In the genomic region with DNA sequence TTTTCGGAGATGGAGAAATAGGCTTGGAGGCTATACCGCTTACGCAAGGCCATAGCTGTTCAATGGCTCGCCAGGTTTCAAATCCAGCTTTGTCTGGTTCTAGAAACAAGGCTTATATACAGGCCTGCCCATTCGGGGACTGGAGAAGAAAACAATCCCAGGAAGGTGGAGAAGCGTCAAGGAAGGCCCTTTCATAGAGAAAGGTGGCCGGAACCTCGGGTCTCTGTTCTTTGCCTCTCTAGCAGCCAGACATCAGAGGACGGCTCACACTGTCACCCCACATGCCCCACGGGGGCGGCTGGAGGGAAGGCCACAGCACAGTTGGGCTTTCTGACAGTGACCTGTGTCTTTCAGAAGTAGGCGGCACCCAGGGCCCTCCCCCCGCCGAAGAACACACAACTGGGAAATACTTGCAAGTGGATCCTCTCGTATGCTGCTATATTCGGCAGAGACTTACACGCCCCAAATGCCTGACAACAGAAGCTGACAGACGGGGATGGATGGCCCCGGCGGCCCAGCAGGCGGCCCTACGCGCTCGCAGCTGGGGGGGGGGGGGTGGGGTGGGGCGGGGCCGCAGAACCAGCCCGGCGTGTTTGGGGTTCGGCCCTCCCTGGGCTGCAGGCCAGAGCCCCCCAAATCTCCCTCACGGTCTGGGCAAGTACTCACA, we compare ENCODE assay signal across 1 cellular context.
TF ChIP-seq lines count a peak whose summit lies in the region.

No MANE protein-coding gene starts in this region.

TF ChIP-seq in K562, 482 proteins besides CTCF, POLR2A, EP300 and RAD21 (continued from another document and continues in another):
- TF ChIP-seq, protein P1, sequence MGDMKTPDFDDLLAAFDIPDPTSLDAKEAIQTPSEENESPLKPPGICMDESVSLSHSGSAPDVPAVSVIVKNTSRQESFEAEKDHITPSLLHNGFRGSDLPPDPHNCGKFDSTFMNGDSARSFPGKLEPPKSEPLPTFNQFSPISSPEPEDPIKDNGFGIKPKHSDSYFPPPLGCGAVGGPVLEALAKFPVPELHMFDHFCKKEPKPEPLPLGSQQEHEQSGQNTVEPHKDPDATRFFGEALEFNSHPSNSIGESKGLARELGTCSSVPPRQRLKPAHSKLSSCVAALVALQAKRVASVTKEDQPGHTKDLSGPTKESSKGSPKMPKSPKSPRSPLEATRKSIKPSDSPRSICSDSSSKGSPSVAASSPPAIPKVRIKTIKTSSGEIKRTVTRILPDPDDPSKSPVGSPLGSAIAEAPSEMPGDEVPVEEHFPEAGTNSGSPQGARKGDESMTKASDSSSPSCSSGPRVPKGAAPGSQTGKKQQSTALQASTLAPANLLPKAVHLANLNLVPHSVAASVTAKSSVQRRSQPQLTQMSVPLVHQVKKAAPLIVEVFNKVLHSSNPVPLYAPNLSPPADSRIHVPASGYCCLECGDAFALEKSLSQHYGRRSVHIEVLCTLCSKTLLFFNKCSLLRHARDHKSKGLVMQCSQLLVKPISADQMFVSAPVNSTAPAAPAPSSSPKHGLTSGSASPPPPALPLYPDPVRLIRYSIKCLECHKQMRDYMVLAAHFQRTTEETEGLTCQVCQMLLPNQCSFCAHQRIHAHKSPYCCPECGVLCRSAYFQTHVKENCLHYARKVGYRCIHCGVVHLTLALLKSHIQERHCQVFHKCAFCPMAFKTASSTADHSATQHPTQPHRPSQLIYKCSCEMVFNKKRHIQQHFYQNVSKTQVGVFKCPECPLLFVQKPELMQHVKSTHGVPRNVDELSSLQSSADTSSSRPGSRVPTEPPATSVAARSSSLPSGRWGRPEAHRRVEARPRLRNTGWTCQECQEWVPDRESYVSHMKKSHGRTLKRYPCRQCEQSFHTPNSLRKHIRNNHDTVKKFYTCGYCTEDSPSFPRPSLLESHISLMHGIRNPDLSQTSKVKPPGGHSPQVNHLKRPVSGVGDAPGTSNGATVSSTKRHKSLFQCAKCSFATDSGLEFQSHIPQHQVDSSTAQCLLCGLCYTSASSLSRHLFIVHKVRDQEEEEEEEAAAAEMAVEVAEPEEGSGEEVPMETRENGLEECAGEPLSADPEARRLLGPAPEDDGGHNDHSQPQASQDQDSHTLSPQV (IDR thresholded peaks at IDR 0.05) = 0 out of 2 replicates have a peak, but pooled peaks have one; percentile 44
- TF ChIP-seq, protein P2, sequence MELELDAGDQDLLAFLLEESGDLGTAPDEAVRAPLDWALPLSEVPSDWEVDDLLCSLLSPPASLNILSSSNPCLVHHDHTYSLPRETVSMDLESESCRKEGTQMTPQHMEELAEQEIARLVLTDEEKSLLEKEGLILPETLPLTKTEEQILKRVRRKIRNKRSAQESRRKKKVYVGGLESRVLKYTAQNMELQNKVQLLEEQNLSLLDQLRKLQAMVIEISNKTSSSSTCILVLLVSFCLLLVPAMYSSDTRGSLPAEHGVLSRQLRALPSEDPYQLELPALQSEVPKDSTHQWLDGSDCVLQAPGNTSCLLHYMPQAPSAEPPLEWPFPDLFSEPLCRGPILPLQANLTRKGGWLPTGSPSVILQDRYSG (tag; conservative IDR thresholded peaks at IDR 0.05; ENCODE audit: low read depth) = 0 out of 2 replicates have a peak, but pooled peaks have one; percentile 42
- TF ChIP-seq MBD2 (IDR thresholded peaks at IDR 0.05; ENCODE audit: borderline replicate concordance, low read depth) (no peak), TSC22D4 (tag; IDR thresholded peaks at IDR 0.05) (no peak), POLR2G (IDR thresholded peaks at IDR 0.05; ENCODE audit: low read depth, low read length) (no peak), FOXM1 (IDR thresholded peaks at IDR 0.05; ENCODE audit: low read depth) (no peak), FOXM1 (CRISPR knock-in tag; IDR thresholded peaks at IDR 0.05; ENCODE audit: low read depth) (no peak), MTA1 (IDR thresholded peaks at IDR 0.05; ENCODE audit: borderline replicate concordance) (no peak), ZNF134 (CRISPR knock-in tag; conservative IDR thresholded peaks at IDR 0.05) (no peak), HNRNPUL1 (IDR thresholded peaks at IDR 0.05; ENCODE audit: low read length) (no peak), SNRNP70 (optimal IDR thresholded peaks at IDR 0.05; ENCODE audit: low read depth, low read length) (no peak), HLTF (IDR thresholded peaks at IDR 0.05) (no peak), ZNF324 (CRISPR knock-in tag; IDR thresholded peaks at IDR 0.05) (no peak), ZNF431 (CRISPR knock-in tag; IDR thresholded peaks at IDR 0.05) (no peak), RBM22 (IDR thresholded peaks at IDR 0.05; ENCODE audit: low read depth, low read length, poor library complexity, severe bottlenecking) (no peak), JUN (IDR thresholded peaks at IDR 0.05; ENCODE audit: borderline replicate concordance, low read depth, low read length) (no peak), JUN (CRISPR knock-in tag; IDR thresholded peaks at IDR 0.05; ENCODE audit: borderline replicate concordance) (no peak), TEAD2 (tag; IDR thresholded peaks at IDR 0.05) (no peak), FOXP1 (CRISPR knock-in tag; IDR thresholded peaks at IDR 0.05) (no peak), IRF2 (CRISPR knock-in tag; IDR thresholded peaks at IDR 0.05) (no peak), E2F3 (CRISPR knock-in tag; IDR thresholded peaks at IDR 0.05) (no peak), NR1H2 (CRISPR knock-in tag; IDR thresholded peaks at IDR 0.05) (no peak), TCF7L2 (IDR thresholded peaks at IDR 0.05; ENCODE audit: low read depth, low read length) (no peak), ZNF217 (CRISPR knock-in tag; IDR thresholded peaks at IDR 0.05) (no peak), ZNF780A (CRISPR knock-in tag; IDR thresholded peaks at IDR 0.05) (no peak), ARNT (IDR thresholded peaks at IDR 0.05) (no peak), ZKSCAN8 (CRISPR knock-in tag; IDR thresholded peaks at IDR 0.05) (no peak), TAF9B (IDR thresholded peaks at IDR 0.05; ENCODE audit: partially characterized antibody) (peak; percentile 31), SP2 (IDR thresholded peaks at IDR 0.05; ENCODE audit: extremely low read depth, low read depth, low read length, poor library complexity, severe bottlenecking) (no peak), HDAC3 (IDR thresholded peaks at IDR 0.05; ENCODE audit: borderline replicate concordance, partially characterized antibody) (no peak), FOXK2 (conservative IDR thresholded peaks at IDR 0.05 in 1 of 2, IDR thresholded peaks at IDR 0.05 in 1 of 2; ENCODE audit: low read depth in 2 of 2) (peak in 1 of 2 experiments; percentile 49; a peak in 2 of 4 replicates), NELFE (IDR thresholded peaks at IDR 0.05; ENCODE audit: insufficient read depth, insufficient read length) (no peak), BCOR (IDR thresholded peaks at IDR 0.05) (no peak), SMAD4 (CRISPR knock-in tag; conservative IDR thresholded peaks at IDR 0.05) (no peak; the same call in 1 of the 2 replicates)
- TF ChIP-seq, protein P3, sequence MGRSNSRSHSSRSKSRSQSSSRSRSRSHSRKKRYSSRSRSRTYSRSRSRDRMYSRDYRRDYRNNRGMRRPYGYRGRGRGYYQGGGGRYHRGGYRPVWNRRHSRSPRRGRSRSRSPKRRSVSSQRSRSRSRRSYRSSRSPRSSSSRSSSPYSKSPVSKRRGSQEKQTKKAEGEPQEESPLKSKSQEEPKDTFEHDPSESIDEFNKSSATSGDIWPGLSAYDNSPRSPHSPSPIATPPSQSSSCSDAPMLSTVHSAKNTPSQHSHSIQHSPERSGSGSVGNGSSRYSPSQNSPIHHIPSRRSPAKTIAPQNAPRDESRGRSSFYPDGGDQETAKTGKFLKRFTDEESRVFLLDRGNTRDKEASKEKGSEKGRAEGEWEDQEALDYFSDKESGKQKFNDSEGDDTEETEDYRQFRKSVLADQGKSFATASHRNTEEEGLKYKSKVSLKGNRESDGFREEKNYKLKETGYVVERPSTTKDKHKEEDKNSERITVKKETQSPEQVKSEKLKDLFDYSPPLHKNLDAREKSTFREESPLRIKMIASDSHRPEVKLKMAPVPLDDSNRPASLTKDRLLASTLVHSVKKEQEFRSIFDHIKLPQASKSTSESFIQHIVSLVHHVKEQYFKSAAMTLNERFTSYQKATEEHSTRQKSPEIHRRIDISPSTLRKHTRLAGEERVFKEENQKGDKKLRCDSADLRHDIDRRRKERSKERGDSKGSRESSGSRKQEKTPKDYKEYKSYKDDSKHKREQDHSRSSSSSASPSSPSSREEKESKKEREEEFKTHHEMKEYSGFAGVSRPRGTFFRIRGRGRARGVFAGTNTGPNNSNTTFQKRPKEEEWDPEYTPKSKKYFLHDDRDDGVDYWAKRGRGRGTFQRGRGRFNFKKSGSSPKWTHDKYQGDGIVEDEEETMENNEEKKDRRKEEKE (IDR thresholded peaks at IDR 0.05; ENCODE audit: borderline replicate concordance in 1 of 2, control insufficient read depth in 1 of 2, low read depth in 2 of 2, low read length in 1 of 2) = no peak
- TF ChIP-seq, protein P4, sequence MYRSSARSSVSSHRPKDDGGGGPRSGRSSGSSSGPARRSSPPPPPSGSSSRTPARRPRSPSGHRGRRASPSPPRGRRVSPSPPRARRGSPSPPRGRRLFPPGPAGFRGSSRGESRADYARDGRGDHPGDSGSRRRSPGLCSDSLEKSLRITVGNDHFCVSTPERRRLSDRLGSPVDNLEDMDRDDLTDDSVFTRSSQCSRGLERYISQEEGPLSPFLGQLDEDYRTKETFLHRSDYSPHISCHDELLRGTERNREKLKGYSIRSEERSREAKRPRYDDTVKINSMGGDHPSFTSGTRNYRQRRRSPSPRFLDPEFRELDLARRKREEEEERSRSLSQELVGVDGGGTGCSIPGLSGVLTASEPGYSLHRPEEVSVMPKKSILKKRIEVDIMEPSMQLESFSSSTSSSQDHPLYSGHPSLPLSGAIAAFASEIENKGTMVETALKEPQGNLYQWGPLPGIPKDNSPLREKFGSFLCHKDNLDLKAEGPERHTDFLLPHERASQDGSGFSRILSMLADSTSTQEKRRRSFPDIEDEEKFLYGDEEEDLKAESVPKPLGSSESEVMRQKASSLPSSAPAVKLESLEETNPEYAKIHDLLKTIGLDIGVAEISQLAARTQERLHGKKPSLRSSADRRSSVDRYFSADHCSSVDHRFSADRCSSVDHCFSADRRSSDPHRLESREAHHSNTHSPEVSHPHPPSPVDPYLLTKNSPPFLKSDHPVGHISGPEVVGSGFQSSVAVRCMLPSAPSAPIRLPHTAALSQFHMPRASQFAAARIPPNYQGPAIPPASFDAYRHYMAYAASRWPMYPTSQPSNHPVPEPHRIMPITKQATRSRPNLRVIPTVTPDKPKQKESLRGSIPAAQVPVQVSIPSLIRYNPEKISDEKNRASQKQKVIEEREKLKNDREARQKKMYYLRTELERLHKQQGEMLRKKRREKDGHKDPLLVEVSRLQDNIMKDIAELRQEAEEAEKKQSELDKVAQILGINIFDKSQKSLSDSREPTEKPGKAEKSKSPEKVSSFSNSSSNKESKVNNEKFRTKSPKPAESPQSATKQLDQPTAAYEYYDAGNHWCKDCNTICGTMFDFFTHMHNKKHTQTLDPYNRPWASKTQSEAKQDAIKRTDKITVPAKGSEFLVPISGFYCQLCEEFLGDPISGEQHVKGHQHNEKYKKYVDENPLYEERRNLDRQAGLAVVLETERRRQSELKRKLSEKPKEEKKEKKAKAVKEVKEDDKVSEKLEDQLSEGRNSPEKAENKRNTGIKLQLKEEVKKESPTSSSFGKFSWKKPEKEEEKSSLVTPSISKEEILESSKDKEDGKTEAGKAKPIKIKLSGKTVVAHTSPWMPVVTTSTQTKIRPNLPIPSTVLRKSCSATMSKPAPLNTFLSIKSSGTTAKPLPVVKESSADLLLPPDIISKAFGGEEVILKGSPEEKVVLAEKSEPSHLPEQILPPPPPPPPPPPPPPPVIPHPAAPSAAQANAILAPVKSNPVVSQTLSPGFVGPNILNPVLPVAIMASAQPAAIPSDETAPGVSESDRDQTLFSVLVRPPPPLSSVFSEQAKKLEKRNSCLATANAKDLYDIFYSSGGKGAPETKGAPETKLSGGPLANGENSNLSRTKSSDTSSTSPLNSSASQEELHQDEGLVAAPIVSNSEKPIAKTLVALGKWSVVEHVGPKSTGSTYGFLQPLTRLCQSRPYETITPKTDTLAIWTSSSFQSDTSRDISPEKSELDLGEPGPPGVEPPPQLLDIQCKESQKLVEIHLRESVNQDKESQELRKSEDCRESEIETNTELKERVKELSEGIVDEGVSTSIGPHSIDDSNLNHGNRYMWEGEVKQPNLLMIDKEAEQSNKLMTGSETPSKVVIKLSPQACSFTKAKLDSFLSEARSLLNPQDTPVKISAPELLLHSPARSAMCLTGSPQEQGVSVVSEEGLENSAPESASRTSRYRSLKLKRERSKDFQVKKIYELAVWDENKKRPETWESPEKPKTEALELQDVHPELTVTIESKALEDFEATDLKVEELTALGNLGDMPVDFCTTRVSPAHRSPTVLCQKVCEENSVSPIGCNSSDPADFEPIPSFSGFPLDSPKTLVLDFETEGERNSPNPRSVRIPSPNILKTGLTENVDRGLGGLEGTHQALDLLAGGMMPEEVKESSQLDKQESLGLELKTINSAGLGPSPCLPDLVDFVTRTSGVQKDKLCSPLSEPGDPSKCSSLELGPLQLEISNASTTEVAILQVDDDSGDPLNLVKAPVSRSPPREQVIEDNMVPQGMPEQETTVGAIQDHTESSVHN (IDR thresholded peaks at IDR 0.05; ENCODE audit: borderline replicate concordance in 1 of 2, low read depth in 1 of 2) = no peak
- TF ChIP-seq, protein P5, sequence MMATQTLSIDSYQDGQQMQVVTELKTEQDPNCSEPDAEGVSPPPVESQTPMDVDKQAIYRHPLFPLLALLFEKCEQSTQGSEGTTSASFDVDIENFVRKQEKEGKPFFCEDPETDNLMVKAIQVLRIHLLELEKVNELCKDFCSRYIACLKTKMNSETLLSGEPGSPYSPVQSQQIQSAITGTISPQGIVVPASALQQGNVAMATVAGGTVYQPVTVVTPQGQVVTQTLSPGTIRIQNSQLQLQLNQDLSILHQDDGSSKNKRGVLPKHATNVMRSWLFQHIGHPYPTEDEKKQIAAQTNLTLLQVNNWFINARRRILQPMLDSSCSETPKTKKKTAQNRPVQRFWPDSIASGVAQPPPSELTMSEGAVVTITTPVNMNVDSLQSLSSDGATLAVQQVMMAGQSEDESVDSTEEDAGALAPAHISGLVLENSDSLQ (IDR thresholded peaks at IDR 0.05) = peak; percentile 95
- TF ChIP-seq, protein P6, sequence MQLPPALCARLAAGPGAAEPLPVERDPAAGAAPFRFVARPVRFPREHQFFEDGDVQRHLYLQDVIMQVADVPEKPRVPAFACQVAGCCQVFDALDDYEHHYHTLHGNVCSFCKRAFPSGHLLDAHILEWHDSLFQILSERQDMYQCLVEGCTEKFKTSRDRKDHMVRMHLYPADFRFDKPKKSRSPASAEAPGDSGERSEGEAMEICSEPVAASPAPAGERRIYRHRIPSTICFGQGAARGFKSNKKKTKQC (CRISPR knock-in tag; IDR thresholded peaks at IDR 0.05) = no peak
- TF ChIP-seq, protein P7, sequence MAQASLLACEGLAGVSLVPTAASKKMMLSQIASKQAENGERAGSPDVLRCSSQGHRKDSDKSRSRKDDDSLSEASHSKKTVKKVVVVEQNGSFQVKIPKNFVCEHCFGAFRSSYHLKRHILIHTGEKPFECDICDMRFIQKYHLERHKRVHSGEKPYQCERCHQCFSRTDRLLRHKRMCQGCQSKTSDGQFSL (CRISPR knock-in tag; IDR thresholded peaks at IDR 0.05) = no peak
- TF ChIP-seq, protein P7 (tag; IDR thresholded peaks at IDR 0.05) = peak in 1 of 2 experiments; percentile 99; a peak in 2 of 4 replicates
